ENCODE assay signal across 2 cellular contexts in genomic region chr17:42413464-42414040, GRCh38.
TF ChIP-seq lines count a peak whose summit lies in the region.

No MANE protein-coding gene starts in this region.

TF ChIP-seq in SK-N-SH, 30 proteins besides CTCF, POLR2A, EP300 and RAD21 (continued from another document):
- TF ChIP-seq, protein P1, sequence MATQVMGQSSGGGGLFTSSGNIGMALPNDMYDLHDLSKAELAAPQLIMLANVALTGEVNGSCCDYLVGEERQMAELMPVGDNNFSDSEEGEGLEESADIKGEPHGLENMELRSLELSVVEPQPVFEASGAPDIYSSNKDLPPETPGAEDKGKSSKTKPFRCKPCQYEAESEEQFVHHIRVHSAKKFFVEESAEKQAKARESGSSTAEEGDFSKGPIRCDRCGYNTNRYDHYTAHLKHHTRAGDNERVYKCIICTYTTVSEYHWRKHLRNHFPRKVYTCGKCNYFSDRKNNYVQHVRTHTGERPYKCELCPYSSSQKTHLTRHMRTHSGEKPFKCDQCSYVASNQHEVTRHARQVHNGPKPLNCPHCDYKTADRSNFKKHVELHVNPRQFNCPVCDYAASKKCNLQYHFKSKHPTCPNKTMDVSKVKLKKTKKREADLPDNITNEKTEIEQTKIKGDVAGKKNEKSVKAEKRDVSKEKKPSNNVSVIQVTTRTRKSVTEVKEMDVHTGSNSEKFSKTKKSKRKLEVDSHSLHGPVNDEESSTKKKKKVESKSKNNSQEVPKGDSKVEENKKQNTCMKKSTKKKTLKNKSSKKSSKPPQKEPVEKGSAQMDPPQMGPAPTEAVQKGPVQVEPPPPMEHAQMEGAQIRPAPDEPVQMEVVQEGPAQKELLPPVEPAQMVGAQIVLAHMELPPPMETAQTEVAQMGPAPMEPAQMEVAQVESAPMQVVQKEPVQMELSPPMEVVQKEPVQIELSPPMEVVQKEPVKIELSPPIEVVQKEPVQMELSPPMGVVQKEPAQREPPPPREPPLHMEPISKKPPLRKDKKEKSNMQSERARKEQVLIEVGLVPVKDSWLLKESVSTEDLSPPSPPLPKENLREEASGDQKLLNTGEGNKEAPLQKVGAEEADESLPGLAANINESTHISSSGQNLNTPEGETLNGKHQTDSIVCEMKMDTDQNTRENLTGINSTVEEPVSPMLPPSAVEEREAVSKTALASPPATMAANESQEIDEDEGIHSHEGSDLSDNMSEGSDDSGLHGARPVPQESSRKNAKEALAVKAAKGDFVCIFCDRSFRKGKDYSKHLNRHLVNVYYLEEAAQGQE (IDR thresholded peaks at IDR 0.05; ENCODE audit: low read depth, low read length): no peak
- TF ChIP-seq USF1 (IDR thresholded peaks at IDR 0.05; ENCODE audit: borderline replicate concordance, low read depth): no peak
- no peak for TF ChIP-seq RFX5 (IDR thresholded peaks at IDR 0.05; ENCODE audit: low read length)
- no peak for TF ChIP-seq GABPA (IDR thresholded peaks at IDR 0.05; ENCODE audit: low read depth)
- no peak for TF ChIP-seq JUND (IDR thresholded peaks at IDR 0.05)
- TF ChIP-seq NFIC (IDR thresholded peaks at IDR 0.05; ENCODE audit: borderline replicate concordance): no peak
- TF ChIP-seq YY1 (IDR thresholded peaks at IDR 0.05; ENCODE audit: low read depth): no peak
- no peak for TF ChIP-seq MEF2A (IDR thresholded peaks at IDR 0.05; ENCODE audit: borderline replicate concordance, low read depth)

TF ChIP-seq in SK-N-SH treated with all-trans-retinoic acid at 6 μM for 48 hours, 23 proteins besides CTCF, POLR2A, EP300 and RAD21 (continued from another document):
- TF ChIP-seq TSHZ2 (CRISPR knock-in tag; IDR thresholded peaks at IDR 0.05) (no peak), ZFP3 (CRISPR knock-in tag; IDR thresholded peaks at IDR 0.05) (no peak), ZNF565 (CRISPR knock-in tag; conservative IDR thresholded peaks at IDR 0.05; ENCODE audit: low read depth) (no peak), ARNTL (CRISPR knock-in tag; IDR thresholded peaks at IDR 0.05; ENCODE audit: borderline replicate concordance, low read depth) (no peak), OSR1 (CRISPR knock-in tag; IDR thresholded peaks at IDR 0.05) (no peak), GLIS3 (CRISPR knock-in tag; IDR thresholded peaks at IDR 0.05) (no peak)
